Comparison of ENCODE assay signal across 11 cellular contexts in genomic region chr3:5095879-5096278, GRCh38. TPM values are rescaled to one million over a fixed set of nuclear protein-coding genes. Genes with fewer than 3 reads are reported as not detected.
A peak's percentile ranks its signal among the peaks of the same experiment; 100 is the strongest.
DNase-seq lines count a peak whose midpoint lies in the region; ATAC-seq and TF ChIP-seq lines count a peak whose summit lies in the region.
"Had no signal": no experiment of that assay in that cellular context is flagged by ENCODE, and none has a peak within 500 bp of the region (broad histone marks: within the 10 kb centered on the region; RNA-seq: fewer than 3 reads in every experiment).

No MANE protein-coding gene starts in this region.

- no peak overlapping the region for H3K9ac ChIP-seq in Karpas-422 (ENCODE audit: low read length)

- no peaks in the 10 kb centered on the region for H3K27me3 ChIP-seq in osteoblast (ENCODE audit: insufficient read depth, low read length)
- H3K27me3 ChIP-seq in Karpas-422 (ENCODE audit: low read length) = no peaks in the 10 kb centered on the region

- H3K4me1 ChIP-seq in osteoblast (ENCODE audit: insufficient read depth, low read length) (no peaks in the 10 kb centered on the region), Karpas-422 (ENCODE audit: low read length) (no peaks in the 10 kb centered on the region)

- H3K27ac Mint-ChIP-seq in activated T-cell treated with anti-CD3 and anti-CD28 coated beads, Interleukin-2, amount 50 U/mL, for 72 hours = no peak overlapping the region
- H3K27ac Mint-ChIP-seq: dendritic cell treated with granulocyte-macrophage colony-stimulating factor and Interleukin-4, amounts not matched to agents 40 ng/mL and 50 ng/mL, for 4 days had no signal

- no peaks in the 10 kb centered on the region for H3K9me3 Mint-ChIP-seq in activated T-cell treated with anti-CD3 and anti-CD28 coated beads, Interleukin-2, amount 50 U/mL, for 72 hours
- H3K9me3 Mint-ChIP-seq: dendritic cell treated with granulocyte-macrophage colony-stimulating factor and Interleukin-4, amounts not matched to agents 40 ng/mL and 50 ng/mL, for 4 days had no signal

- H3K9me3 ChIP-seq in osteoblast (ENCODE audit: low read depth, low read length) (no peaks in the 10 kb centered on the region), Karpas-422 (ENCODE audit: low read length) (no peaks in the 10 kb centered on the region)

- no peaks in the 10 kb centered on the region for H4K20me1 ChIP-seq in osteoblast (ENCODE audit: insufficient read depth, low read length)
- H4K20me1 ChIP-seq in Karpas-422 (ENCODE audit: insufficient read depth, low read depth, low read length) = no peaks in the 10 kb centered on the region

- peaks cover 41% of the 10 kb centered on the region for H3K27me3 Mint-ChIP-seq in activated T-cell treated with anti-CD3 and anti-CD28 coated beads, Interleukin-2, amount 50 U/mL, for 72 hours (ENCODE audit: low read depth)

- peak; percentile 26 to 45 for ATAC-seq in activated T-cell treated with anti-CD3 and anti-CD28 coated beads, Interleukin-2, amount 50 U/mL, for 72 hours (replicated peaks in 1 of 2)
- no peak for ATAC-seq in HG02885 (IDR thresholded peaks at IDR 0.05; ENCODE audit: poor library complexity, unreplicated experiment)

- H3K79me2 ChIP-seq in osteoblast (ENCODE audit: insufficient read depth, low read length) = no peaks in the 10 kb centered on the region
- no peaks in the 10 kb centered on the region for H3K79me2 ChIP-seq in Karpas-422 (ENCODE audit: low read length)

- H2AFZ ChIP-seq in osteoblast (ENCODE audit: low read length) = peak overlapping the region; percentile 87
- no peak overlapping the region for H2AFZ ChIP-seq in Karpas-422 (ENCODE audit: low read length)

- peaks cover 6% of the 10 kb centered on the region for H3K4me1 Mint-ChIP-seq in activated T-cell treated with anti-CD3 and anti-CD28 coated beads, Interleukin-2, amount 50 U/mL, for 72 hours (ENCODE audit: low read depth)

- no peaks in the 10 kb centered on the region for H3K36me3 Mint-ChIP-seq in activated T-cell treated with anti-CD3 and anti-CD28 coated beads, Interleukin-2, amount 50 U/mL, for 72 hours (ENCODE audit: insufficient read depth in 2 of 2)

- H3K4me2 ChIP-seq in osteoblast (ENCODE audit: insufficient read depth, low read length) (peak overlapping the region; percentile 40), Karpas-422 (ENCODE audit: low read depth, low read length, poor library complexity, severe bottlenecking) (no peak overlapping the region)

- H3K36me3 ChIP-seq in osteoblast (ENCODE audit: insufficient read depth, low read length) = no peaks in the 10 kb centered on the region
- H3K36me3 ChIP-seq in Karpas-422 (ENCODE audit: insufficient read depth, low read length) = no peaks in the 10 kb centered on the region

- H3K4me3 ChIP-seq in AG10803 (ENCODE audit: low read length) (peak overlapping the region; percentile 34), osteoblast (ENCODE audit: insufficient read depth, low read length) (peak overlapping the region; percentile 20), Karpas-422 (ENCODE audit: low read length) (no peak overlapping the region)

- intact Hi-C loops in cardiac septum (cut with DNase I) = no loop called here

- no peaks in the 10 kb centered on the region for H3K9me2 ChIP-seq in Karpas-422 (replicated peaks; ENCODE audit: insufficient read depth, low read length)

- DNase-seq in AG10803 (ENCODE audit: low read depth) (no peak), cardiac septum (ENCODE audit: low spot score) (peak; percentile 75), osteoblast (ENCODE audit: insufficient read length, low spot score, missing footprints) (no peak), DMS53 (lab: John Stamatoyannopoulos, UW) (no peak), Karpas-422 (no peak), NCI-H2196 treated with DMSO at 0.1 percent for 48 hours (lab: John Stamatoyannopoulos, UW; ENCODE audit: unreplicated experiment) (no peak)
- DNase-seq in activated T-cell treated with anti-CD3 and anti-CD28 coated beads, Interleukin-2, amount 50 U/mL, for 72 hours = peak; percentile 14 to 21
- DNase-seq: Calu3, GOT3 had no signal

- no peak overlapping the region for H3K27ac ChIP-seq in osteoblast (ENCODE audit: low read depth, low read length)
- H3K27ac ChIP-seq in Karpas-422 (ENCODE audit: low read length) = no peak overlapping the region

- 0 out of 2 replicates have a peak, but pooled peaks have one; percentile 10 for TF ChIP-seq CTCF in AG10803 (conservative IDR thresholded peaks at IDR 0.05; ENCODE audit: low read length)
- no peak for TF ChIP-seq CTCF in osteoblast (IDR thresholded peaks at IDR 0.05; ENCODE audit: extremely low read depth, low read depth, low read length)

- peak overlapping the region; percentile 51 to 66 for H3K4me3 Mint-ChIP-seq in activated T-cell treated with anti-CD3 and anti-CD28 coated beads, Interleukin-2, amount 50 U/mL, for 72 hours
- H3K4me3 Mint-ChIP-seq: dendritic cell treated with granulocyte-macrophage colony-stimulating factor and Interleukin-4, amounts not matched to agents 40 ng/mL and 50 ng/mL, for 4 days had no signal

RNA-seq across cellular contexts. Expression of gene ARL8B, which starts 26.2 kb away (rescaled TPM):
- 10 to 100 TPM; 61.3 to 73.6 TPM for total RNA-seq in activated T-cell treated with anti-CD3 and anti-CD28 coated beads, Interleukin-2, amount 50 U/mL, for 72 hours
- total RNA-seq in cardiac septum = 60.1 TPM
- 90.8 and 96.9 TPM in 2 replicates for total RNA-seq in osteoblast
- total RNA-seq in Karpas-422 (2014; rRNA removed; shearing (Covaris generic); ENCODE audit: low replicate concordance) = 20.9 and 52.4 TPM in 2 replicates

Comparison
In these comparisons a context has a peak if more than half of its experiments do, and no peak if none do; other contexts are left out.
1. DNase-seq: peak in activated T-cell treated with anti-CD3 and anti-CD28 coated beads, Interleukin-2, amount 50 U/mL, for 72 hours (2 of 2) and cardiac septum (single experiment); none in AG10803 (single experiment), osteoblast (single experiment), DMS53 (single experiment), Karpas-422 (single experiment) and NCI-H2196 treated with DMSO at 0.1 percent for 48 hours (single experiment).